Comparison of ENCODE assay signal across 22 cellular contexts in the genomic region with DNA sequence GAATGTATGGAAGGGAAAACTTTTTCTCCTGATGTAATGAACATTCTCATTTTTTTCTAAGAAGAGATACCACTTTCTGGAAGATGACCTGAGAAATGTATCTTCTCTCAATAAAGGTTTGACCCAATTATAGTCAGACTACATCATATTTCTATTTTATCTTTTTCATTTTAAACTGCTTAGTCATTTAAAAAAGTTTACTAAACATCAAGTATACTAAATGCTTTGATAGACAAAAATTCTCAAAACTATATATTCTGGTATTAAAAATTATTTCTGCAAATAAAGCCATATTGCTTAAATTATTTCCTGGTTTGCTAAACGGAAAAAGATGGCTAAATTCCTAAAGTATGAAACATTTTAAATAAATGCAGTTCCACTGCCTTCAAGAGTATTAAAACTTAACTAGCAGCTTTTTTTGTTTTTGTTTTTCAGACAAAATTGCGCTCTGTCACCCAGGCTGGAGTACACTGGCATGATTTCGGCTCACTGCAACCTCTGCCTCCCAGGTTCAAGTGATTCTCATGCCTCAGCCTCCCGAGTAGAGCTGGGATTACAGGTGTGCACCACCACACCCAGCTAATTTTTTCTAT. TPM values are rescaled to one million over a fixed set of nuclear protein-coding genes. Genes with fewer than 3 reads are reported as not detected.
DNase-seq lines count a peak whose midpoint lies in the region; ATAC-seq, FAIRE-seq and TF ChIP-seq lines count a peak whose summit lies in the region.
"Had no signal": no experiment of that assay in that cellular context is flagged by ENCODE, and none has a peak within 500 bp of the region (broad histone marks: within the 10 kb centered on the region; RNA-seq: fewer than 3 reads in every experiment).

No MANE protein-coding gene starts in this region.

- no peak for TF ChIP-seq CTCF in OCI-LY1 (IDR thresholded peaks at IDR 0.05; ENCODE audit: low read length)
- no peak for TF ChIP-seq CTCF in K562 (IDR thresholded peaks at IDR 0.05 in 2 of 3, conservative IDR thresholded peaks at IDR 0.05 in 1 of 3; ENCODE audit: insufficient read depth in 2 of 3, low read depth in 1 of 3, low read length in 3 of 3)

- peak overlapping the region; percentile 95 for H3K27ac Mint-ChIP-seq in stimulated activated naive B cell treated with anti-CD40 and anti-IgM and Interleukin-4, amounts not matched to agents 10 μg/mL and 1 μg/mL and 100 μg/mL, for 72 hours

- FAIRE-seq in K562 (lab: Jason Lieb, UNC) = no peak
- FAIRE-seq: G401.6, GM12891, GM18507 had no signal

- H3F3A ChIP-seq in OCI-LY1 (ENCODE audit: insufficient read depth, low read length) = no peaks in the 10 kb centered on the region

- H3K27me3 Mint-ChIP-seq in stimulated activated naive B cell treated with anti-CD40 and anti-IgM and Interleukin-4, amounts not matched to agents 10 μg/mL and 1 μg/mL and 100 μg/mL, for 72 hours = no peaks in the 10 kb centered on the region
- H3K27me3 Mint-ChIP-seq: CD4-positive, alpha-beta memory T cell; T-cell had no signal

- H3K4me1 ChIP-seq in OCI-LY1 (ENCODE audit: insufficient read depth, low read length, severe bottlenecking) (peaks cover 31% of the 10 kb centered on the region), K562 (replicated peaks in 1 of 2; ENCODE audit: control insufficient read depth in 2 of 2, insufficient read depth in 2 of 2, low read length in 2 of 2) (no peaks in the 10 kb centered on the region; a peak in 1 of 5 replicates)
- H3K4me1 ChIP-seq: BE2C had no signal

- H3K4me3 ChIP-seq in OCI-LY1 (ENCODE audit: low read depth, low read length, poor library complexity, severe bottlenecking) (no peak overlapping the region), K562 (no peak overlapping the region)
- H3K4me3 ChIP-seq: Peyer's patch had no signal

- WGBS in K562 (ENCODE audit: insufficient coverage, low coverage, missing lambda C conversion rate) = 89% methylated on average over 4 of the region's 4 CpGs

- no peak for TF ChIP-seq EP300 in K562 (IDR thresholded peaks at IDR 0.05; ENCODE audit: low read length)

- no peak for TF ChIP-seq POLR2A in K562 (conservative IDR thresholded peaks at IDR 0.05)

- H4K20me1 ChIP-seq in OCI-LY1 (ENCODE audit: insufficient read depth, low read length) = no peaks in the 10 kb centered on the region
- H4K20me1 ChIP-seq in K562 (replicated peaks; ENCODE audit: control insufficient read depth, insufficient read depth, low read length) = no peaks in the 10 kb centered on the region

- CTCF ChIA-PET in K562 (lab: Yijun Ruan, JAX; ENCODE audit: low intra/inter-chr PET ratio) = no interaction called here

- H2AFZ ChIP-seq in OCI-LY1 (ENCODE audit: low read length) (no peak overlapping the region), K562 (ENCODE audit: low read depth, low read length) (no peak overlapping the region)

- POLR2A ChIA-PET in K562 (lab: Yijun Ruan, JAX) = no interaction called here

- DNase-seq in GM03348 (ENCODE audit: low spot score) (peak; percentile 18), K562 (ENCODE audit: extremely low read depth in 1 of 4, low spot score in 3 of 4) (no peak), NCI-H1436 treated with DMSO at 0.1 percent for 48 hours (lab: John Stamatoyannopoulos, UW) (no peak), DMS53 treated with DMSO at 0.1 percent for 48 hours (lab: John Stamatoyannopoulos, UW; ENCODE audit: unreplicated experiment) (no peak), SKM-1 treated with dmso at 0.1 percent for 144 hours (lab: John Stamatoyannopoulos, UW; ENCODE audit: unreplicated experiment) (no peak)
- DNase-seq in stimulated activated naive B cell treated with anti-CD40 and anti-IgM and Interleukin-4, amounts not matched to agents 10 μg/mL and 1 μg/mL and 100 μg/mL, for 72 hours = no peak
- DNase-seq: BE2C; Calu3; CD4-positive, alpha-beta memory T cell; DMS79; H7; NCI-H1436; NCI-H2081; NCI-H510A; NCI-H82; Peyer's patch; T-cell had no signal

- no peaks in the 10 kb centered on the region for H3K9me2 ChIP-seq in OCI-LY1 (ENCODE audit: low read depth, low read length)

- in situ Hi-C loops in K562 (cut with MboI) = no loop called here

- intact Hi-C loops in K562 (cut with micrococcal nuclease) = no loop called here

- ATAC-seq in K562 = no peak
- no peak for ATAC-seq in stimulated activated naive B cell treated with anti-CD40 and anti-IgM and Interleukin-4, amounts not matched to agents 10 μg/mL and 1 μg/mL and 100 μg/mL, for 72 hours (replicated peaks)
- ATAC-seq: Right ventricle myocardium inferior, T-cell had no signal

- H3K79me2 ChIP-seq in OCI-LY1 (ENCODE audit: insufficient read depth, low read length) (peaks cover 25% of the 10 kb centered on the region), K562 (ENCODE audit: control insufficient read depth, insufficient read depth, low read length) (peaks cover 38% of the 10 kb centered on the region)

- no peak overlapping the region for H3K4me3 Mint-ChIP-seq in stimulated activated naive B cell treated with anti-CD40 and anti-IgM and Interleukin-4, amounts not matched to agents 10 μg/mL and 1 μg/mL and 100 μg/mL, for 72 hours
- H3K4me3 Mint-ChIP-seq: T-cell had no signal

- peaks cover 9 to 11% of the 10 kb centered on the region in 2 donors for H3K9me3 Mint-ChIP-seq in stimulated activated naive B cell treated with anti-CD40 and anti-IgM and Interleukin-4, amounts not matched to agents 10 μg/mL and 1 μg/mL and 100 μg/mL, for 72 hours

- H3K27ac ChIP-seq in OCI-LY1 (ENCODE audit: low read depth, low read length, poor library complexity, severe bottlenecking) = peak overlapping the region; percentile 83
- H3K27ac ChIP-seq in K562 (ENCODE audit: extremely low read depth, low read depth, low read length) = no peak overlapping the region

- peaks cover 48 to 66% of the 10 kb centered on the region in 2 donors for H3K36me3 Mint-ChIP-seq in stimulated activated naive B cell treated with anti-CD40 and anti-IgM and Interleukin-4, amounts not matched to agents 10 μg/mL and 1 μg/mL and 100 μg/mL, for 72 hours

- H3K27me3 ChIP-seq in OCI-LY1 (ENCODE audit: insufficient read depth, low read length) = no peaks in the 10 kb centered on the region
- no peaks in the 10 kb centered on the region for H3K27me3 ChIP-seq in K562 (ENCODE audit: control insufficient read depth in 2 of 2, insufficient read depth in 2 of 2, low read length in 2 of 2)
- H3K27me3 ChIP-seq: BE2C, Peyer's patch had no signal

- H3K9me1 ChIP-seq in K562 (ENCODE audit: control insufficient read depth, insufficient read depth, low read length) = no peaks in the 10 kb centered on the region

- H3K9ac ChIP-seq in OCI-LY1 (ENCODE audit: low read length) = no peak overlapping the region
- no peak overlapping the region for H3K9ac ChIP-seq in K562 (ENCODE audit: insufficient read depth in 1 of 2, low read depth in 2 of 2, low read length in 2 of 2)

- no peak overlapping the region for H3K4me2 ChIP-seq in OCI-LY1 (ENCODE audit: low read length)
- no peak overlapping the region for H3K4me2 ChIP-seq in K562 (ENCODE audit: insufficient read depth, low read length)

- TF ChIP-seq RAD21 in K562 (CRISPR knock-in tag; conservative IDR thresholded peaks at IDR 0.05 in 1 of 2, IDR thresholded peaks at IDR 0.05 in 1 of 2) = no peak

- H3K9me3 ChIP-seq in OCI-LY1 (ENCODE audit: low read length) (peaks cover 9% of the 10 kb centered on the region; the same call in 1 of the 2 replicates), K562 (replicated peaks; ENCODE audit: control insufficient read depth, insufficient read depth, low read depth, low read length) (no peaks in the 10 kb centered on the region)
- H3K9me3 ChIP-seq: BE2C, Peyer's patch had no signal

- BruUV-seq in K562 (replicated peaks; lab: Mats Ljungman, UMichigan) = no TSS peak

- H3K36me3 ChIP-seq in OCI-LY1 (ENCODE audit: insufficient read depth, low read length) (peaks cover 7% of the 10 kb centered on the region; the same call in 1 of the 2 replicates), K562 (ENCODE audit: control insufficient read depth, insufficient read depth, low read length) (no peaks in the 10 kb centered on the region)
- H3K36me3 ChIP-seq: BE2C, Peyer's patch had no signal

- peaks cover 41 to 77% of the 10 kb centered on the region in 2 donors for H3K4me1 Mint-ChIP-seq in stimulated activated naive B cell treated with anti-CD40 and anti-IgM and Interleukin-4, amounts not matched to agents 10 μg/mL and 1 μg/mL and 100 μg/mL, for 72 hours

RNA-seq across cellular contexts. Expression of gene FBXW11, which starts 37.1 kb away (rescaled TPM):
- total RNA-seq in K562 (2011; cell fraction: chromatin; rRNA removed; ENCODE audit: low replicate concordance) = 27.1 and 32.3 TPM in 2 replicates
- 11.7 and 13.2 TPM in 2 replicates for total RNA-seq in K562 (2011; cell fraction: nucleolus; rRNA removed)
- total RNA-seq in K562 (2011; cell fraction: nucleoplasm; rRNA removed) = 22.7 and 34.8 TPM in 2 replicates
- total RNA-seq in K562 (2014; rRNA removed) (16.7 and 20.3 TPM in 2 replicates), K562 (2014; rRNA removed; fragmentation: Illumina TruSeq; extraction: Trizol) (27.0 and 27.7 TPM in 2 replicates), K562 (2015; rRNA removed; fragmentation: Illumina TruSeq; extraction: Trizol) (24.8 and 27.2 TPM in 2 replicates), K562 (2021) (23.6 and 24.0 TPM in 2 replicates)
- polyA plus RNA-seq in K562 (2011; rRNA removed) (27.3 and 28.6 TPM in 2 replicates), K562 (2014; fragmentation: Illumina TruSeq; extraction: Trizol) (20.9 and 24.8 TPM in 2 replicates), K562 (2014; fragmentation: Nextera tagmentation; extraction: Ambion mirVana) (1 to 10 TPM; 3.0 to 3.5 TPM), K562 (2014; rRNA removed) (13.1 and 15.6 TPM in 2 replicates)
- polyA plus RNA-seq in K562 (2011; cell fraction: cytosol; rRNA removed) = 17.0 and 22.3 TPM in 2 replicates
- 31.3 and 33.1 TPM in 2 replicates for polyA plus RNA-seq in K562 (2011; cell fraction: nucleus; rRNA removed)
- 20.0 and 23.4 TPM in 2 replicates for polyA plus RNA-seq in K562 (2012)
- 59.5 and 64.2 TPM in 2 replicates for polyA minus RNA-seq in K562 (2011; rRNA and poly(A)+ RNA removed)
- 24.3 and 34.5 TPM in 2 replicates for polyA minus RNA-seq in K562 (2011; cell fraction: cytosol; rRNA and poly(A)+ RNA removed)
- 13.2 and 22.0 TPM in 2 replicates for polyA minus RNA-seq in K562 (2011; cell fraction: nucleus; rRNA and poly(A)+ RNA removed)
